8 cellular contexts compared by ENCODE assay signal in genomic region chr17:17044846-17045561, GRCh38. TPM values are rescaled to one million over a fixed set of nuclear protein-coding genes. Genes with fewer than 3 reads are reported as not detected.
DNase-seq lines count a peak whose midpoint lies in the region; ATAC-seq lines count a peak whose summit lies in the region.

No MANE protein-coding gene starts in this region.

- H3K4me1 ChIP-seq in endocrine pancreas (ENCODE audit: control insufficient read depth, insufficient read depth, low read length), result no peaks in the 10 kb centered on the region
- peaks cover 4% of the 10 kb centered on the region for H3K4me1 ChIP-seq in urinary bladder (ENCODE audit: insufficient read depth)

- H3K9ac ChIP-seq in SK-N-MC (ENCODE audit: insufficient read length) (peak overlapping the region; percentile 87), endocrine pancreas (ENCODE audit: control insufficient read depth, insufficient read depth, low read length) (no peak overlapping the region)

- peaks cover 8% of the 10 kb centered on the region; the same call in 1 of the 2 replicates for H3K36me3 ChIP-seq in SK-N-MC (ENCODE audit: insufficient read depth, low read length)
- no peaks in the 10 kb centered on the region for H3K36me3 ChIP-seq in endocrine pancreas (ENCODE audit: control insufficient read depth, insufficient read depth, low read length)
- no peaks in the 10 kb centered on the region for H3K36me3 ChIP-seq in urinary bladder (ENCODE audit: insufficient read depth)

- H3K27ac ChIP-seq in SK-N-MC (no peak overlapping the region), urinary bladder (ENCODE audit: low read depth) (peak overlapping the region; percentile 81)

- 2% methylated on average over 6 of the region's 6 CpGs for WGBS in urinary bladder

- no peaks in the 10 kb centered on the region for H3K27me3 ChIP-seq in endocrine pancreas (ENCODE audit: control insufficient read depth, insufficient read depth, low read length)

- DNase-seq in DMS153 (lab: John Stamatoyannopoulos, UW) (peak; percentile 37), SK-N-MC (ENCODE audit: low read depth, low spot score) (no peak), middle frontal gyrus (ENCODE audit: extremely low spot score, low spot score) (peak; percentile 55), AG08396 (ENCODE audit: low spot score) (no peak)
- no peak for DNase-seq in activated CD4-positive, alpha-beta T cell treated with anti-CD3 and anti-CD28 coated beads, Interleukin-2, amount 50 U/mL, for 1 hour

- ATAC-seq in HG03139 (IDR thresholded peaks at IDR 0.05; ENCODE audit: unreplicated experiment), result peak; percentile 28

- peak overlapping the region; percentile 94 for H3K4me3 ChIP-seq in SK-N-MC
- H3K4me3 ChIP-seq in endocrine pancreas (ENCODE audit: control insufficient read depth, insufficient read depth, low read length), result peak overlapping the region; percentile 64
- H3K4me3 ChIP-seq in urinary bladder (ENCODE audit: low read depth, low read length), result no peak overlapping the region

- H3K9me3 ChIP-seq in SK-N-MC (ENCODE audit: low read depth, low read length) (0 out of 2 replicates have a peak, but pooled peaks cover 4% of the 10 kb centered on the region), endocrine pancreas (ENCODE audit: control insufficient read depth, low read length) (no peaks in the 10 kb centered on the region)

RNA-seq across cellular contexts. Expression of gene MPRIP, which starts 2.7 kb away (rescaled TPM):
- 91.4 TPM for total RNA-seq in urinary bladder
- 158 TPM for polyA plus RNA-seq in urinary bladder

Comparison
In these comparisons a context has a peak if more than half of its experiments do, and no peak if none do; other contexts are left out.
1. DNase-seq: peak in DMS153 (single experiment) and middle frontal gyrus (single experiment); none in SK-N-MC (single experiment), activated CD4-positive, alpha-beta T cell treated with anti-CD3 and anti-CD28 coated beads, Interleukin-2, amount 50 U/mL, for 1 hour (single experiment) and AG08396 (single experiment).